7 cellular contexts compared by ENCODE assay signal in the genomic region with DNA sequence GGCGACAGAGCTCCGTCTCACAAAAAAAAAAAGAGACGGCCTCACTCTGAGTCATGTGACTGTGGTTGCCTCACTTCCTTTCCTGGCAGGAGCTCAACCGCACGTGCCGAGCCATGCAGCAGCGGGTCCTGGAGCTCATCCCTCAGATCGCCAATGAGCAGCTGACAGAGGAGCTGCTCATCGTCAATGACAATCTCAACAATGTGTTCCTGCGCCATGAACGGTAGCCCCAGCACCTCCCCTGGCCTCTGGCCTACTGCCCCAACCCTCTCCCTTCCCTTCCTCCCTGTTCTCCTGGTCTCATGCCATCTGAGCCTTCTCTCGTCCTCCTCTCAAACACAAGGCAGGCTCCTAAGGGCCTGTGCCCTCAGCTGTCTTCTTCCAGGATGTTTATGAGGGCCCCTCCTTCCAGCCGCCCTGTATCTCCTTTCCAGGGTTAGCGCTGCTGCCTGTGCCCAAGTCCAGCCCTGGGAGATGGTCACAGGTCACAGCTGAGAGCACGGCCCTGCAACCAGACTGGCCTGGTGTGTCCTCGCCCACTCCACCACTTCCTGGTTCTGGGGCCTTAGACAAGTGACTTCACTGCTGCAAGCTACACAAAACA. TPM values are rescaled to one million over a fixed set of nuclear protein-coding genes. Genes with fewer than 3 reads are reported as not detected.
DNase-seq lines count a peak whose midpoint lies in the region; ATAC-seq, FAIRE-seq and TF ChIP-seq lines count a peak whose summit lies in the region.

No MANE protein-coding gene starts in this region.

- peak overlapping the region; percentile 95 for H3K27ac Mint-ChIP-seq in activated CD8-positive, alpha-beta T cell treated with anti-CD3 and anti-CD28 coated beads for 36 hours

- intact Hi-C loops in activated CD8-positive, alpha-beta T cell treated with anti-CD3 and anti-CD28 coated beads for 36 hours (cut with micrococcal nuclease), result no loop called here
- intact Hi-C loops in posterior cingulate gyrus (cut with DNase I), result no loop called here

- H3K27ac ChIP-seq in fibroblast of lung (ENCODE audit: insufficient read depth, low read length), result peak overlapping the region; percentile 71

- peak overlapping the region; percentile 11 for H3K4me2 ChIP-seq in fibroblast of lung (ENCODE audit: extremely low read depth, insufficient read depth, low read length)

- peaks cover 5% of the 10 kb centered on the region for H3K4me1 ChIP-seq in fibroblast of lung (ENCODE audit: control insufficient read depth, extremely low read depth, insufficient read depth, low read length)

- H2AFZ ChIP-seq in fibroblast of lung (ENCODE audit: low read length), result peak overlapping the region; percentile 57

- peak; percentile 96 for DNase-seq in NB4 (ENCODE audit: low read depth)
- peak; percentile 72 for DNase-seq in activated CD8-positive, alpha-beta T cell treated with anti-CD3 and anti-CD28 coated beads for 36 hours
- DNase-seq in fibroblast of lung (ENCODE audit: low read depth in 2 of 2), result peak; percentile 60 to 91
- DNase-seq in posterior cingulate gyrus, result peak in 6 of 10 donors; percentile 23 to 87 (median 57)
- DNase-seq in frontal cortex (ENCODE audit: low spot score in 2 of 2), result no peak
- no peak for DNase-seq in NCI-H2227 treated with DMSO at 0.1 percent for 48 hours (lab: John Stamatoyannopoulos, UW)
- DNase-seq in NCI-H82 (lab: John Stamatoyannopoulos, UW), result no peak

- H3K9me3 Mint-ChIP-seq in activated CD8-positive, alpha-beta T cell treated with anti-CD3 and anti-CD28 coated beads for 36 hours, result no peaks in the 10 kb centered on the region

- H3K27me3 Mint-ChIP-seq in activated CD8-positive, alpha-beta T cell treated with anti-CD3 and anti-CD28 coated beads for 36 hours, result no peaks in the 10 kb centered on the region

- peak overlapping the region; percentile 45 for H3K9ac ChIP-seq in fibroblast of lung (ENCODE audit: insufficient read depth, low read length)

- POLR2A ChIA-PET in activated CD8-positive, alpha-beta T cell treated with anti-CD3 and anti-CD28 coated beads for 36 hours (lab: Charles Lee), result interaction anchor here (0.7 to 1.3 kb wide), 5 partner anchors 20 to 1791 kb away, joined by 3 to 5 read pairs (median 4); no protein-coding TSS in a partner anchor

- FAIRE-seq in frontal cortex (lab: Jason Lieb, UNC), result no peak

- ATAC-seq in activated CD8-positive, alpha-beta T cell treated with anti-CD3 and anti-CD28 coated beads for 36 hours, result peak; percentile 63

- H3K4me3 ChIP-seq in NB4 (ENCODE audit: low read depth, low read length) (peak overlapping the region; percentile 42), fibroblast of lung (replicated peaks in 1 of 4; ENCODE audit: control extremely low read depth in 1 of 4, insufficient read depth in 1 of 4, low read depth in 3 of 4, low read length in 4 of 4) (no peak overlapping the region)

- H3K4me3 Mint-ChIP-seq in activated CD8-positive, alpha-beta T cell treated with anti-CD3 and anti-CD28 coated beads for 36 hours, result peak overlapping the region; percentile 82

- no peak for TF ChIP-seq POLR2A in NB4 (IDR thresholded peaks at IDR 0.05; ENCODE audit: extremely low read depth, insufficient read length)

- no peaks in the 10 kb centered on the region for H3K27me3 ChIP-seq in fibroblast of lung (ENCODE audit: control insufficient read depth, insufficient read depth, low read length)

- TF ChIP-seq CTCF in NB4 (IDR thresholded peaks at IDR 0.05; ENCODE audit: low read depth, low read length), result no peak
- TF ChIP-seq CTCF in activated CD8-positive, alpha-beta T cell treated with anti-CD3 and anti-CD28 coated beads for 36 hours (IDR thresholded peaks at IDR 0.05), result no peak
- no peak for TF ChIP-seq CTCF in fibroblast of lung (conservative IDR thresholded peaks at IDR 0.05 in 1 of 2, IDR thresholded peaks at IDR 0.05 in 1 of 2; ENCODE audit: low read depth in 1 of 2, low read length in 2 of 2)

- H3K36me3 ChIP-seq in fibroblast of lung (ENCODE audit: control insufficient read depth, insufficient read depth, low read length), result peaks cover 30% of the 10 kb centered on the region

- peaks cover 18% of the 10 kb centered on the region for H3K36me3 Mint-ChIP-seq in activated CD8-positive, alpha-beta T cell treated with anti-CD3 and anti-CD28 coated beads for 36 hours (ENCODE audit: low read depth)

- CTCF ChIA-PET in activated CD8-positive, alpha-beta T cell treated with anti-CD3 and anti-CD28 coated beads for 36 hours (lab: Charles Lee), result interaction anchor here (1.1 to 2.5 kb wide), 4 partner anchors 20 to 736 kb away, joined by 3 to 13 read pairs (median 6); partner anchors contain the start of gene TOM1

- H3K4me1 Mint-ChIP-seq in activated CD8-positive, alpha-beta T cell treated with anti-CD3 and anti-CD28 coated beads for 36 hours (ENCODE audit: low read depth), result peaks cover 24% of the 10 kb centered on the region

- H4K20me1 ChIP-seq in fibroblast of lung (ENCODE audit: control insufficient read depth, extremely low read depth, insufficient read depth, low read length), result no peaks in the 10 kb centered on the region

- H3K9me3 ChIP-seq in fibroblast of lung (ENCODE audit: control insufficient read depth, insufficient read depth, low read depth, low read length), result no peaks in the 10 kb centered on the region

- no peaks in the 10 kb centered on the region for H3K79me2 ChIP-seq in fibroblast of lung (ENCODE audit: control insufficient read depth, insufficient read depth, low read length)

RNA-seq across cellular contexts. Expression of gene TOM1, which starts 30.7 kb away (rescaled TPM):
- 10 to 100 TPM; 16.2 to 20.0 TPM for total RNA-seq in activated CD8-positive, alpha-beta T cell treated with anti-CD3 and anti-CD28 coated beads for 36 hours
- total RNA-seq in fibroblast of lung, result 28.0 and 30.9 TPM in 2 replicates
- 51.6 and 68.5 TPM in 2 replicates for polyA plus RNA-seq in fibroblast of lung
- 37.3 and 42.3 TPM in 2 replicates for polyA plus RNA-seq in fibroblast of lung (2012)
- 208 and 232 TPM in 2 replicates for polyA minus RNA-seq in fibroblast of lung (ENCODE audit: low replicate concordance)
- 6.9 TPM for total RNA-seq in frontal cortex

RNA-seq across cellular contexts. Expression of gene HMOX1, which starts 50.5 kb away (rescaled TPM):
- total RNA-seq in activated CD8-positive, alpha-beta T cell treated with anti-CD3 and anti-CD28 coated beads for 36 hours, result under 1 TPM in 1 of 2 experiments, not detected in 1; 0.22 TPM
- total RNA-seq in fibroblast of lung, result 137 and 243 TPM in 2 replicates
- 58.9 and 116 TPM in 2 replicates for polyA plus RNA-seq in fibroblast of lung
- 68.7 and 141 TPM in 2 replicates for polyA plus RNA-seq in fibroblast of lung (2012)
- polyA minus RNA-seq in fibroblast of lung (ENCODE audit: low replicate concordance), result 70.0 and 157 TPM in 2 replicates
- total RNA-seq in frontal cortex, result 2.9 TPM

Comparison
In these comparisons a context has a peak if more than half of its experiments do, and no peak if none do; other contexts are left out.
1. DNase-seq: peak in NB4 (single experiment), activated CD8-positive, alpha-beta T cell treated with anti-CD3 and anti-CD28 coated beads for 36 hours (single experiment), fibroblast of lung (2 of 2) and posterior cingulate gyrus (6 of 10); none in frontal cortex (0 of 2), NCI-H2227 treated with DMSO at 0.1 percent for 48 hours (single experiment) and NCI-H82 (single experiment).
2. RNA of gene HMOX1, which starts 50.5 kb away (total RNA-seq): 137 to 243 TPM in fibroblast of lung; 2.9 TPM in frontal cortex (single experiment) and 0.22 TPM in activated CD8-positive, alpha-beta T cell treated with anti-CD3 and anti-CD28 coated beads for 36 hours; every median in the first group is over 10 times any median in the second.